In the genomic region with DNA sequence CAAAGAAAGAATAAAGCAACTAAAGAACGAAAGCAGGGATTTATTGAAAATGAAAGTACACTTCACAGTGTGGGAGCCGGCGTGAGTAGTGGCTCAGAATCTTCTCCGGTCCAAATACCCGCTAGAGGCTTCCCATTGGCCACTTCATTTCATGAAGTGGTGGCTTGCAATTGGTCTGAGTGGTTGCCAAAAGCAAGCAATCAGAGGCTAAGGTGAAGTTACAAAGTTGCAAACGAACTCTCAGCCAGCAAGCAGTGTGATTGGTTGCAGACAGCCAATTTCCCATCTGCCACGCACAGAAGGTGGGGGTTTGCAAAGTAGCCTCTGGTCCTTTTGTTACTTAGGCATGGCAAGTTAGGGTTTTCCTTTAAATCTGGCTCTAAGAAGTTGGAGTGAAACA, we compare ENCODE assay signal across 9 cellular contexts. TPM values are rescaled to one million over a fixed set of nuclear protein-coding genes. Genes with fewer than 3 reads are reported as not detected.
DNase-seq lines count a peak whose midpoint lies in the region; ATAC-seq and TF ChIP-seq lines count a peak whose summit lies in the region.
"Had no signal": no experiment of that assay in that cellular context is flagged by ENCODE, and none has a peak within 500 bp of the region (broad histone marks: within the 10 kb centered on the region; RNA-seq: fewer than 3 reads in every experiment).

No MANE protein-coding gene starts in this region.

- peaks cover 7% of the 10 kb centered on the region for H3K4me1 ChIP-seq in Panc1 (ENCODE audit: control insufficient read depth, insufficient read depth, low read length)
- H3K4me1 ChIP-seq in left ventricle myocardium inferior, result peaks cover 7% of the 10 kb centered on the region
- peaks cover 0 to 9% (median 8%) of the 10 kb centered on the region in 5 donors for H3K4me1 ChIP-seq in subcutaneous abdominal adipose tissue (ENCODE audit: control insufficient read depth in 5 of 5, insufficient read depth in 5 of 5, low read length in 5 of 5)

- peaks cover 8% of the 10 kb centered on the region for H3K9me3 Mint-ChIP-seq in activated CD4-positive, alpha-beta T cell treated with anti-CD3 and anti-CD28 coated beads, Interleukin-2, amount 10 ng/mL, durations not matched to agents 24 days and 14 days

- H3K4me1 Mint-ChIP-seq in activated CD4-positive, alpha-beta T cell treated with anti-CD3 and anti-CD28 coated beads, Interleukin-2, amount 10 ng/mL, durations not matched to agents 24 days and 14 days, result peaks cover 9% of the 10 kb centered on the region

- H3K27ac ChIP-seq in Panc1 (ENCODE audit: low read length) (peak overlapping the region; percentile 48; the same call in 1 of the 2 replicates), left ventricle myocardium inferior (replicated peaks) (no peak overlapping the region), subcutaneous abdominal adipose tissue (ENCODE audit: low read depth, low read length) (no peak overlapping the region)

- H3K9me3 ChIP-seq in Panc1 (ENCODE audit: control insufficient read depth, insufficient read depth, low read depth, low read length), result no peaks in the 10 kb centered on the region
- no peaks in the 10 kb centered on the region for H3K9me3 ChIP-seq in left ventricle myocardium inferior (replicated peaks)
- no peaks in the 10 kb centered on the region for H3K9me3 ChIP-seq in subcutaneous abdominal adipose tissue (ENCODE audit: control insufficient read depth in 5 of 5, low read length in 5 of 5)

- in situ Hi-C loops in Panc1 (cut with HindIII; ENCODE audit: low pct_unique_long_range_greater_than_20kb, low sequenced_read_pairs), result no loop called here

- TF ChIP-seq CTCF in Panc1 (IDR thresholded peaks at IDR 0.05) (no peak), left ventricle myocardium inferior (IDR thresholded peaks at IDR 0.05; ENCODE audit: borderline replicate concordance) (no peak)

- peak overlapping the region; percentile 14 to 34 for H3K4me3 ChIP-seq in Panc1 (ENCODE audit: low read depth in 2 of 2, low read length in 2 of 2)
- peak overlapping the region; percentile 45 for H3K4me3 ChIP-seq in left ventricle myocardium inferior
- peak overlapping the region; percentile 32 to 61 (median 49) for H3K4me3 ChIP-seq in subcutaneous abdominal adipose tissue (ENCODE audit: low read depth in 1 of 5, low read length in 5 of 5)

- intact Hi-C loops in Panc1 (cut with micrococcal nuclease; ENCODE audit: unreplicated experiment), result loop anchor here (10.0 kb wide), 1 partner anchor 109 kb away; no protein-coding TSS in a partner anchor
- intact Hi-C loops in left ventricle myocardium inferior (cut with micrococcal nuclease), result no loop called here
- intact Hi-C loops in activated CD4-positive, alpha-beta T cell treated with anti-CD3 and anti-CD28 coated beads, Interleukin-2, amount 10 ng/mL, durations not matched to agents 24 days and 14 days (cut with micrococcal nuclease), result loop anchor here (5.0 to 10.0 kb wide), 2 partner anchors 369 to 581 kb away; no protein-coding TSS in a partner anchor

- POLR2A ChIA-PET in Panc1 (lab: Charles Lee), result no interaction called here

- peaks cover 43% of the 10 kb centered on the region for H3K27me3 Mint-ChIP-seq in activated CD4-positive, alpha-beta T cell treated with anti-CD3 and anti-CD28 coated beads, Interleukin-2, amount 10 ng/mL, durations not matched to agents 24 days and 14 days

- H3K36me3 Mint-ChIP-seq in activated CD4-positive, alpha-beta T cell treated with anti-CD3 and anti-CD28 coated beads, Interleukin-2, amount 10 ng/mL, durations not matched to agents 24 days and 14 days (ENCODE audit: low read depth), result no peaks in the 10 kb centered on the region

- no TSS peak for BruUV-seq in Panc1 (replicated peaks; lab: Mats Ljungman, UMichigan)

- no peak overlapping the region for H3K4me3 Mint-ChIP-seq in activated CD4-positive, alpha-beta T cell treated with anti-CD3 and anti-CD28 coated beads, Interleukin-2, amount 10 ng/mL, durations not matched to agents 24 days and 14 days

- H3K27me3 ChIP-seq in Panc1 (ENCODE audit: control insufficient read depth, insufficient read depth, low read length) (no peaks in the 10 kb centered on the region), left ventricle myocardium inferior (ENCODE audit: low read depth) (peaks cover 11% of the 10 kb centered on the region), subcutaneous abdominal adipose tissue (ENCODE audit: control insufficient read depth in 5 of 5, insufficient read depth in 4 of 5, low read length in 5 of 5) (no peaks in the 10 kb centered on the region)

- DNase-seq in NK-92 treated with Interleukin-12 subunit alpha and Interleukin-12 subunit beta, amount 100 ng/mL, for 24 hours (lab: John Stamatoyannopoulos, UW), result peak; percentile 52
- DNase-seq in NK-92 (lab: John Stamatoyannopoulos, UW; ENCODE audit: unreplicated experiment) (no peak), Panc1 (ENCODE audit: low read depth, low spot score) (no peak), left ventricle myocardium inferior (no peak)
- DNase-seq in activated CD4-positive, alpha-beta T cell treated with anti-CD3 and anti-CD28 coated beads, Interleukin-2, amount 10 ng/mL, durations not matched to agents 24 days and 14 days, result no peak

- ATAC-seq in Panc1 (peak; percentile 73), HG02623 (IDR thresholded peaks at IDR 0.05; ENCODE audit: unreplicated experiment) (no peak), HG03354 (IDR thresholded peaks at IDR 0.05; ENCODE audit: poor library complexity, severe bottlenecking, unreplicated experiment) (no peak)

- peak overlapping the region in 3 of 5 donors; percentile 7 to 28 (median 9) for H3K9ac ChIP-seq in subcutaneous abdominal adipose tissue (ENCODE audit: low read length in 5 of 5)

- H3K36me3 ChIP-seq in Panc1 (ENCODE audit: control insufficient read depth, insufficient read depth, low read length), result no peaks in the 10 kb centered on the region
- no peaks in the 10 kb centered on the region for H3K36me3 ChIP-seq in left ventricle myocardium inferior
- H3K36me3 ChIP-seq in subcutaneous abdominal adipose tissue (ENCODE audit: control insufficient read depth in 5 of 5, insufficient read depth in 5 of 5, low read length in 5 of 5), result no peaks in the 10 kb centered on the region

- CTCF ChIA-PET in Panc1 (lab: Charles Lee), result no interaction called here

- no peak overlapping the region for H3K27ac Mint-ChIP-seq in activated CD4-positive, alpha-beta T cell treated with anti-CD3 and anti-CD28 coated beads, Interleukin-2, amount 10 ng/mL, durations not matched to agents 24 days and 14 days

RNA-seq across cellular contexts. Expression of a gene that starts 6.7 kb away (rescaled TPM):
- total RNA-seq in Panc1 (2021; ENCODE audit: unreplicated experiment) (24.9 TPM), left ventricle myocardium inferior (34.2 TPM)
- 6.8 TPM for polyA plus RNA-seq in Panc1 (2012; ENCODE audit: insufficient read length)
- 9.8 and 10.8 TPM in 2 replicates for total RNA-seq in activated CD4-positive, alpha-beta T cell treated with anti-CD3 and anti-CD28 coated beads, Interleukin-2, amount 10 ng/mL, durations not matched to agents 24 days and 14 days

RNA-seq across cellular contexts. Expression of a gene that starts 38.6 kb away (rescaled TPM):
- total RNA-seq in Panc1 (2021; ENCODE audit: unreplicated experiment), result not detected
- not detected for polyA plus RNA-seq in Panc1 (2012; ENCODE audit: insufficient read length)
- total RNA-seq in left ventricle myocardium inferior, result not detected
- total RNA-seq in activated CD4-positive, alpha-beta T cell treated with anti-CD3 and anti-CD28 coated beads, Interleukin-2, amount 10 ng/mL, durations not matched to agents 24 days and 14 days, result not detected in 2 replicates
- total RNA-seq: urinary bladder had no signal
- polyA plus RNA-seq: urinary bladder had no signal
